6 cellular contexts compared by ENCODE assay signal in genomic region chr22:20338291-20338690, GRCh38. TPM values are rescaled to one million over a fixed set of nuclear protein-coding genes. Genes with fewer than 3 reads are reported as not detected.
DNase-seq lines count a peak whose midpoint lies in the region; FAIRE-seq and TF ChIP-seq lines count a peak whose summit lies in the region.
"Not testable (repeated sequence)": the region's sequence is repeated elsewhere in the genome, so short reads cannot be mapped to it uniquely, and the experiment has no call there.

No MANE protein-coding gene starts in this region.

- WGBS in H1 (ENCODE audit: extremely low coverage in 1 of 2, insufficient coverage in 1 of 2, insufficient read length in 1 of 2, insufficient replicate concordance in 2 of 2, low coverage in 1 of 2, low lambda C conversion rate in 2 of 2, missing lambda C conversion rate in 1 of 2), 2 experiments, result 88% methylated on average over 2 of the region's 2 CpGs; no CpG with 5 or more reads in 1 of the 2 experiments

- peak; percentile 4 for DNase-seq in LoVo (ENCODE audit: low spot score)
- DNase-seq in activated CD8-positive, alpha-beta memory T cell treated with anti-CD3 and anti-CD28 coated beads, Interleukin-2, amount 50 U/mL, for 48 hours, result peak; percentile 64
- DNase-seq in H1 (ENCODE audit: low read depth in 1 of 2, low spot score in 2 of 2), result peak in 1 of 2 experiments; percentile 76
- peak; percentile 10 for DNase-seq in glomerular visceral epithelial cell (ENCODE audit: extremely low spot score)
- peak; percentile 46 for DNase-seq in stimulated activated CD8-positive, alpha-beta memory T cell treated with anti-CD3 and anti-CD28 coated beads, Interleukin-4, amount 100 ng/mL, for 48 hours

- H3K4me2 ChIP-seq in H1 (ENCODE audit: insufficient read depth in 1 of 2, low read depth in 2 of 2, low read length in 2 of 2), result not testable (repeated sequence)

- not testable (repeated sequence) for H4K20me1 ChIP-seq in H1 (replicated peaks in 1 of 2; ENCODE audit: control insufficient read depth in 1 of 2, insufficient read depth in 2 of 2, low read length in 2 of 2)

- peak; percentile 63 for FAIRE-seq in G401.6 (lab: Jason Lieb, UNC)
- FAIRE-seq in H1 (lab: Jason Lieb, UNC), result not testable (repeated sequence)

- CTCF ChIA-PET in H1 (lab: Charles Lee; ENCODE audit: partially characterized antibody), result not testable (repeated sequence)

- not testable (repeated sequence) for H2BK15ac ChIP-seq in H1 (ENCODE audit: low read length)

- not testable (repeated sequence) for H3K18ac ChIP-seq in H1 (ENCODE audit: extremely low read depth, low read length)

- not testable (repeated sequence) for H2BK5ac ChIP-seq in H1 (ENCODE audit: low read depth, low read length)

- not testable (repeated sequence) for H3K14ac ChIP-seq in H1 (ENCODE audit: insufficient read length)

- not testable (repeated sequence) for H3K9ac ChIP-seq in H1 (replicated peaks in 1 of 4; ENCODE audit: extremely low read depth in 1 of 4, low read depth in 3 of 4, low read length in 3 of 4)

- not testable (repeated sequence) for H3K4me3 ChIP-seq in H1 (ENCODE audit: extremely low read depth in 1 of 4, insufficient read depth in 2 of 4, low read depth in 3 of 4, low read length in 4 of 4)

- not testable (repeated sequence) for H4K8ac ChIP-seq in H1 (ENCODE audit: extremely low read depth, insufficient read depth, low read length)

- not testable (repeated sequence) for H3K4me1 ChIP-seq in H1 (replicated peaks in 1 of 4; ENCODE audit: control insufficient read depth in 3 of 4, insufficient read depth in 4 of 4, low read length in 3 of 4)

- TF ChIP-seq RAD21 in H1 (IDR thresholded peaks at IDR 0.05 in 1 of 2, conservative IDR thresholded peaks at IDR 0.05 in 1 of 2; ENCODE audit: low read depth in 2 of 2, low read length in 2 of 2), result not testable (repeated sequence)

- not testable (repeated sequence) for H3K56ac ChIP-seq in H1 (replicated peaks; ENCODE audit: insufficient read length, low read depth, low read length)

- TF ChIP-seq EP300 in H1 (IDR thresholded peaks at IDR 0.05; ENCODE audit: borderline replicate concordance in 1 of 2, low read depth in 2 of 2, low read length in 2 of 2), result not testable (repeated sequence)

- POLR2A ChIA-PET in H1 (lab: Charles Lee; ENCODE audit: partially characterized antibody), result not testable (repeated sequence)

- not testable (repeated sequence) for H3K79me1 ChIP-seq in H1 (ENCODE audit: low read depth, low read length)

- H4K5ac ChIP-seq in H1 (ENCODE audit: insufficient read length, low read depth, low read length), result not testable (repeated sequence)

- not testable (repeated sequence) for H2BK20ac ChIP-seq in H1 (ENCODE audit: low read length)

- H3K23ac ChIP-seq in H1 (ENCODE audit: insufficient read length), result not testable (repeated sequence)

- H3K36me3 ChIP-seq in H1 (ENCODE audit: control insufficient read depth in 2 of 4, insufficient read depth in 4 of 4, low read length in 3 of 4), result not testable (repeated sequence)

- H2AFZ ChIP-seq in H1 (ENCODE audit: low read length), result not testable (repeated sequence)

- H2AK5ac ChIP-seq in H1 (ENCODE audit: low read depth, low read length), result peak overlapping the region; percentile 95; the same call in 1 of the 2 replicates

- H4K91ac ChIP-seq in H1 (replicated peaks; ENCODE audit: insufficient read length, low read length), result not testable (repeated sequence)

- H3K79me2 ChIP-seq in H1 (ENCODE audit: control insufficient read depth in 1 of 2, insufficient read depth in 2 of 2, low read length in 2 of 2), result not testable (repeated sequence)

- peak overlapping the region; percentile 78; the same call in 1 of the 2 replicates for H2BK12ac ChIP-seq in H1 (ENCODE audit: low read depth, low read length)

- not testable (repeated sequence) for H3K23me2 ChIP-seq in H1 (ENCODE audit: low read depth, low read length)

- H2BK120ac ChIP-seq in H1 (replicated peaks; ENCODE audit: low read depth, low read length), result not testable (repeated sequence)

- not testable (repeated sequence) for TF ChIP-seq POLR2A in H1 (IDR thresholded peaks at IDR 0.05; ENCODE audit: control extremely low read depth in 1 of 2, low read depth in 2 of 2, low read length in 2 of 2)

- not testable (repeated sequence) for TF ChIP-seq CTCF in H1 (IDR thresholded peaks at IDR 0.05; ENCODE audit: control extremely low read depth in 1 of 3, insufficient read depth in 1 of 3, low read depth in 1 of 3, low read length in 3 of 3)

- not testable (repeated sequence) for H3K27me3 ChIP-seq in H1 (replicated peaks in 1 of 4; ENCODE audit: control insufficient read depth in 3 of 4, extremely low read depth in 1 of 4, insufficient read depth in 3 of 4, low read length in 3 of 4)

- not testable (repeated sequence) for H3K27ac ChIP-seq in H1 (ENCODE audit: low read depth, low read length)

- not testable (repeated sequence) for H3K9me3 ChIP-seq in H1 (ENCODE audit: insufficient read depth in 2 of 2, low read depth in 1 of 2, low read length in 1 of 2)

- not testable (repeated sequence) for H3K4ac ChIP-seq in H1 (replicated peaks; ENCODE audit: insufficient read length, low read depth, low read length)

RNA-seq across cellular contexts. Expression of gene DGCR6L, which starts 18.4 kb away (rescaled TPM):
- total RNA-seq in H1 (2021; fragmentation: NEBNext Ultra II Directional; extraction: Animal tissue kit (Norgen Biotek cat#: 25700)), result 41.9 and 43.6 TPM in 2 replicates
- polyA plus RNA-seq in H1 (2011; rRNA removed), result 72.6 and 93.5 TPM in 2 replicates
- polyA plus RNA-seq in H1 (2011; cell fraction: cytosol; rRNA removed), result 82.8 TPM
- 56.9 TPM for polyA plus RNA-seq in H1 (2011; cell fraction: nucleus; rRNA removed)
- 26.0 to 54.5 TPM (median 49.4 TPM) in 4 replicates for polyA plus RNA-seq in H1 (2012, experiment 1 of 2)
- 59.2 TPM for polyA plus RNA-seq in H1 (2012, experiment 2 of 2)
- 26.6 TPM for polyA plus RNA-seq in H1 (2013, experiment 1 of 2)
- 25.1 TPM for polyA plus RNA-seq in H1 (2013, experiment 2 of 2)
- 12.0 and 15.2 TPM in 2 replicates for polyA minus RNA-seq in H1 (2011; rRNA and poly(A)+ RNA removed)
- 18.9 TPM for polyA minus RNA-seq in H1 (2011; cell fraction: cytosol; rRNA and poly(A)+ RNA removed)
- polyA minus RNA-seq in H1 (2011; cell fraction: nucleus; rRNA and poly(A)+ RNA removed), result 16.5 TPM

RNA-seq across cellular contexts. Expression of gene ZNF74, which starts 55.7 kb away (rescaled TPM):
- 44.9 and 45.7 TPM in 2 replicates for total RNA-seq in H1 (2021; fragmentation: NEBNext Ultra II Directional; extraction: Animal tissue kit (Norgen Biotek cat#: 25700))
- 29.7 and 35.3 TPM in 2 replicates for polyA plus RNA-seq in H1 (2011; rRNA removed)
- polyA plus RNA-seq in H1 (2011; cell fraction: cytosol; rRNA removed), result 38.2 TPM
- polyA plus RNA-seq in H1 (2011; cell fraction: nucleus; rRNA removed), result 27.0 TPM
- polyA plus RNA-seq in H1 (2012, experiment 1 of 2), result 25.6 to 38.6 TPM (median 29.5 TPM) in 4 replicates
- polyA plus RNA-seq in H1 (2012, experiment 2 of 2), result 28.3 TPM
- polyA plus RNA-seq in H1 (2013, experiment 1 of 2), result 15.6 TPM
- polyA plus RNA-seq in H1 (2013, experiment 2 of 2), result 16.0 TPM
- 26.1 and 26.9 TPM in 2 replicates for polyA minus RNA-seq in H1 (2011; rRNA and poly(A)+ RNA removed)
- polyA minus RNA-seq in H1 (2011; cell fraction: cytosol; rRNA and poly(A)+ RNA removed), result 35.4 TPM
- 18.6 TPM for polyA minus RNA-seq in H1 (2011; cell fraction: nucleus; rRNA and poly(A)+ RNA removed)
